1 cellular context compared by ENCODE assay signal in the genomic region with DNA sequence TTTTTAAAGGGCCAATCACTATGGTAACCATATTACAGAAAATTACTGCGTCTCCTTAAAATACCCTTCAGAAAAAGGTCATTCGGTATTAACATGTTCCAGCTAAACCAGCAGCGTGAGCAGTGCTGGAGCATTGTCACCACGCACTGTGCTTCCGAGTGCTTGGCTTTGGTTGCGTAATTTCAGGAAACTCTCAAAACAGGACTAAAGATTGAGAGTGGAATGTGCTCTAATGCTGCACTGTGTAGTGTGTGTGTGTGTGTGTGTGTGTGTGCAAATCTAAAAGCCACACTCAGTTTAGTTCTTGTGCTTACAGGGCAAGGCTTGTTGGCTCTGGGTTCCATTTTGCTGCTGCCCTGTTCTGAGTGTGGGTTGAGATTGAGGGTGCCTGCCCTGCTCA.
TF ChIP-seq lines count a peak whose summit lies in the region.

No MANE protein-coding gene starts in this region.

TF ChIP-seq in SK-N-SH, 30 proteins besides CTCF, POLR2A, EP300 and RAD21:
- TF ChIP-seq FOXM1 (IDR thresholded peaks at IDR 0.05; ENCODE audit: low read depth) (no peak), RXRA (IDR thresholded peaks at IDR 0.05; ENCODE audit: borderline replicate concordance, low read depth) (no peak), NRF1 (IDR thresholded peaks at IDR 0.05; ENCODE audit: low read depth, low read length) (no peak), REST (IDR thresholded peaks at IDR 0.05; ENCODE audit: low read depth, low read length) (no peak), IRF3 (IDR thresholded peaks at IDR 0.05; ENCODE audit: low read depth, low read length) (no peak), POLR2AphosphoS5 (IDR thresholded peaks at IDR 0.05; ENCODE audit: low read depth, low read length) (no peak), TCF12 (IDR thresholded peaks at IDR 0.05) (no peak), GATA2 (CRISPR knock-in tag; IDR thresholded peaks at IDR 0.05) (no peak)
TF ChIP-seq in SK-N-SH: peak in this region for 0.
